38 cellular contexts compared by ENCODE assay signal in the genomic region with DNA sequence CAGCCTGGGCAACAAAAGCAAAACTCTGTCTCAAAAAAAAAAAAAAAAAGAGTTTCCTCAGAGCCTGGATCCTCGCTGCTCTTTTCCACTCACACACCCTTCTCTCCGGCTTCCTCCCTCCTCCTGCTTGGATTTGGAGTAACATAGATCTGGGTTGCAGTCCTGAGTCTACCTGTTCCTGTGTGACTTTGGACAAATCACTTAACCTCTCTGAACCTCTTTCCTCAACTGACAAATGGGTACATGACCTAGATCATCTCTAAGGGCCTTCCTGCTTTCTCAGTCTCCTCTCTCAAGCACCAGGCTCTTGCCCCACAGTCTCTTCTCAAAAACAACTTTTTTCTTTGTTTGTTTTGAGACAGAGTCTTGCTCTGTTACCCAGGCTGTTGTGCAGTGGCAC. TPM values are rescaled to one million over a fixed set of nuclear protein-coding genes. Genes with fewer than 3 reads are reported as not detected.
"Had no signal": no experiment of that assay in that cellular context is flagged by ENCODE, and none has a peak within 500 bp of the region (broad histone marks: within the 10 kb centered on the region; RNA-seq: fewer than 3 reads in every experiment).

No MANE protein-coding gene starts in this region.

- H3K4me1 Mint-ChIP-seq: activated B cell treated with CpG ODN at 0.5 μM for 24 hours; activated CD4-positive, alpha-beta memory T cell treated with anti-CD3 and anti-CD28 coated beads, Interleukin-2, amount 10 ng/mL, durations not matched to agents 7 days and 5 days; activated CD8-positive, alpha-beta memory T cell treated with anti-CD3 and anti-CD28 coated beads, Interleukin-2, amount 10 ng/mL, durations not matched to agents 7 days and 5 days; activated naive CD4-positive, alpha-beta T cell treated with anti-CD3 and anti-CD28 coated beads, Interleukin-2, amount 10 ng/mL, durations not matched to agents 7 days and 5 days; activated naive CD4-positive, alpha-beta T cell treated with anti-CD3 and anti-CD28 coated beads, Interleukin-2, amount 50 U/mL, for 24 hours; activated naive CD8-positive, alpha-beta T cell treated with anti-CD3 and anti-CD28 coated beads, Interleukin-2, amount 10 ng/mL, durations not matched to agents 7 days and 5 days; brain had no signal

- H3K4me3 ChIP-seq: ascending aorta, cardiac muscle cell had no signal

- H3K4me1 ChIP-seq: ascending aorta had no signal

- FAIRE-seq: bronchial epithelial cell, TTC549 had no signal

- H3K27me3 ChIP-seq: ascending aorta, cardiac muscle cell had no signal

- H3K27ac Mint-ChIP-seq: activated B cell treated with CpG ODN at 0.5 μM for 24 hours; activated CD4-positive, alpha-beta memory T cell treated with anti-CD3 and anti-CD28 coated beads, Interleukin-2, amount 10 ng/mL, durations not matched to agents 7 days and 5 days; activated CD4-positive, alpha-beta T cell treated with anti-CD3 and anti-CD28 coated beads, Interleukin-2, amount 10 ng/mL, durations not matched to agents 24 days and 14 days; activated CD8-positive, alpha-beta memory T cell treated with anti-CD3 and anti-CD28 coated beads, Interleukin-2, amount 10 ng/mL, durations not matched to agents 7 days and 5 days; activated CD8-positive, alpha-beta T cell treated with anti-CD3 and anti-CD28 coated beads, Interleukin-2, amount 10 ng/mL, durations not matched to agents 7 days and 5 days; activated naive CD4-positive, alpha-beta T cell treated with anti-CD3 and anti-CD28 coated beads, Interleukin-2, amount 10 ng/mL, durations not matched to agents 7 days and 5 days; activated naive CD4-positive, alpha-beta T cell treated with anti-CD3 and anti-CD28 coated beads, Interleukin-2, amount 50 U/mL, for 24 hours; activated naive CD8-positive, alpha-beta T cell; activated naive CD8-positive, alpha-beta T cell treated with anti-CD3 and anti-CD28 coated beads, Interleukin-2, amount 10 ng/mL, durations not matched to agents 7 days and 5 days; activated naive CD8-positive, alpha-beta T cell treated with anti-CD3 and anti-CD28 coated beads, Interleukin-2, amount 50 U/mL, for 24 hours; activated T-cell treated with anti-CD3 and anti-CD28 coated beads, Interleukin-2, amount 50 U/mL, for 24 hours; activated T-helper 2 cell treated with anti-CD3 and anti-CD28 coated beads, Interferon-gamma antibody, Interleukin-2, Interleukin-4, amounts not matched to agents 10 μg/mL and 5 μg/mL and 100 μg/mL, durations not matched to agents 14 hours and 24 hours and 36 hours; brain; T-helper 1 cell treated with Interleukin-12 subunit alpha and Interleukin-12 subunit beta and Interleukin-4 antibody, amounts not matched to agents 30 μg/mL and 1 μg/mL, for 36 hours; T-helper 2 cell treated with Interferon-gamma antibody and Interleukin-4, amounts not matched to agents 5 μg/mL and 100 μg/mL, for 36 hours had no signal

- ATAC-seq: activated CD8-positive, alpha-beta memory T cell treated with anti-CD3 and anti-CD28 coated beads, Interleukin-2, amount 10 ng/mL, durations not matched to agents 7 days and 5 days; activated CD8-positive, alpha-beta T cell treated with anti-CD3 and anti-CD28 coated beads, Interleukin-2, amount 10 ng/mL, durations not matched to agents 7 days and 5 days; activated naive CD8-positive, alpha-beta T cell treated with anti-CD3 and anti-CD28 coated beads, Interleukin-2, amount 50 U/mL, for 24 hours had no signal

- H3K9me3 ChIP-seq: ascending aorta had no signal

- DNase-seq: activated B cell treated with CpG ODN at 0.5 μM for 24 hours; activated CD4-positive, alpha-beta memory T cell treated with anti-CD3 and anti-CD28 coated beads, Interleukin-2, amount 10 ng/mL, durations not matched to agents 7 days and 5 days; activated CD4-positive, alpha-beta T cell treated with anti-CD3 and anti-CD28 coated beads for 4 hours; activated CD4-positive, alpha-beta T cell treated with anti-CD3 and anti-CD28 coated beads, Interleukin-2, amount 10 ng/mL, durations not matched to agents 24 days and 14 days; activated CD4-positive, alpha-beta T cell treated with anti-CD3 and anti-CD28 coated beads, Interleukin-2, amount 50 U/mL, for 1 hour; activated CD4-positive, alpha-beta T cell treated with anti-CD3 and anti-CD28 coated beads, Interleukin-2, amount 50 U/mL, for 4 hours; activated CD4-positive, CD25-positive, alpha-beta regulatory T cell treated with anti-CD3 and anti-CD28 coated beads, Interleukin-2, amount 50 U/mL, for 72 hours; activated CD8-positive, alpha-beta memory T cell treated with anti-CD3 and anti-CD28 coated beads for 24 hours; activated CD8-positive, alpha-beta memory T cell treated with anti-CD3 and anti-CD28 coated beads, Interleukin-2, amount 10 ng/mL, durations not matched to agents 7 days and 5 days; activated CD8-positive, alpha-beta memory T cell treated with anti-CD3 and anti-CD28 coated beads, Interleukin-2, amount 50 U/mL, for 48 hours; activated CD8-positive, alpha-beta T cell treated with anti-CD3 and anti-CD28 coated beads, Interleukin-2, amount 10 ng/mL, durations not matched to agents 7 days and 5 days; activated effector memory CD4-positive, alpha-beta T cell treated with Interleukin-2 at 50 U/mL for 16 hours; activated gamma-delta T cell; activated naive CD4-positive, alpha-beta T cell treated with anti-CD3 and anti-CD28 coated beads, Interleukin-2, amount 10 ng/mL, durations not matched to agents 7 days and 5 days; activated naive CD4-positive, alpha-beta T cell treated with Interleukin-2 at 50 U/mL for 16 hours; activated naive CD8-positive, alpha-beta T cell treated with anti-CD3 and anti-CD28 coated beads, Interleukin-2, amount 10 ng/mL, durations not matched to agents 7 days and 5 days; activated naive CD8-positive, alpha-beta T cell treated with anti-CD3 and anti-CD28 coated beads, Interleukin-2, amount 50 U/mL, for 24 hours; activated T-cell treated with anti-CD3 and anti-CD28 coated beads, Interleukin-2, amount 50 U/mL, for 24 hours; activated T-cell treated with anti-CD3 and anti-CD28 coated beads, Interleukin-2, amount 50 U/mL, for 48 hours; amygdala; anterior cingulate cortex; caudate nucleus; T-helper 2 cell; T-helper 9 cell had no signal

- H3K27ac ChIP-seq: ascending aorta, cardiac muscle cell, VCaP had no signal

- H3K36me3 Mint-ChIP-seq: activated CD8-positive, alpha-beta memory T cell treated with anti-CD3 and anti-CD28 coated beads, Interleukin-2, amount 10 ng/mL, durations not matched to agents 7 days and 5 days; activated naive CD4-positive, alpha-beta T cell treated with anti-CD3 and anti-CD28 coated beads, Interleukin-2, amount 10 ng/mL, durations not matched to agents 7 days and 5 days; activated naive CD4-positive, alpha-beta T cell treated with anti-CD3 and anti-CD28 coated beads, Interleukin-2, amount 50 U/mL, for 24 hours; activated naive CD8-positive, alpha-beta T cell; activated naive CD8-positive, alpha-beta T cell treated with anti-CD3 and anti-CD28 coated beads, Interleukin-2, amount 10 ng/mL, durations not matched to agents 7 days and 5 days; brain had no signal

- H3K4me3 Mint-ChIP-seq: activated B cell treated with CpG ODN at 0.5 μM for 24 hours; activated CD4-positive, alpha-beta memory T cell treated with anti-CD3 and anti-CD28 coated beads, Interleukin-2, amount 10 ng/mL, durations not matched to agents 7 days and 5 days; activated CD4-positive, alpha-beta T cell treated with anti-CD3 and anti-CD28 coated beads, Interleukin-2, amount 10 ng/mL, durations not matched to agents 24 days and 14 days; activated CD8-positive, alpha-beta memory T cell treated with anti-CD3 and anti-CD28 coated beads, Interleukin-2, amount 10 ng/mL, durations not matched to agents 7 days and 5 days; activated CD8-positive, alpha-beta T cell treated with anti-CD3 and anti-CD28 coated beads, Interleukin-2, amount 10 ng/mL, durations not matched to agents 7 days and 5 days; activated naive CD4-positive, alpha-beta T cell treated with anti-CD3 and anti-CD28 coated beads, Interleukin-2, amount 10 ng/mL, durations not matched to agents 7 days and 5 days; activated naive CD4-positive, alpha-beta T cell treated with anti-CD3 and anti-CD28 coated beads, Interleukin-2, amount 50 U/mL, for 24 hours; activated naive CD8-positive, alpha-beta T cell; activated naive CD8-positive, alpha-beta T cell treated with anti-CD3 and anti-CD28 coated beads, Interleukin-2, amount 10 ng/mL, durations not matched to agents 7 days and 5 days; activated naive CD8-positive, alpha-beta T cell treated with anti-CD3 and anti-CD28 coated beads, Interleukin-2, amount 50 U/mL, for 24 hours; activated T-cell treated with anti-CD3 and anti-CD28 coated beads, Interleukin-2, amount 50 U/mL, for 24 hours; brain; central memory CD8-positive, alpha-beta T cell; T-helper 1 cell treated with Interleukin-12 subunit alpha and Interleukin-12 subunit beta and Interleukin-4 antibody, amounts not matched to agents 30 μg/mL and 1 μg/mL, for 36 hours; T-helper 2 cell treated with Interferon-gamma antibody and Interleukin-4, amounts not matched to agents 5 μg/mL and 100 μg/mL, for 36 hours had no signal

- H3K36me3 ChIP-seq: ascending aorta, cardiac muscle cell had no signal

- H3K9me3 Mint-ChIP-seq: activated B cell treated with CpG ODN at 0.5 μM for 24 hours; activated CD4-positive, alpha-beta memory T cell treated with anti-CD3 and anti-CD28 coated beads, Interleukin-2, amount 10 ng/mL, durations not matched to agents 7 days and 5 days; activated CD4-positive, alpha-beta T cell treated with anti-CD3 and anti-CD28 coated beads, Interleukin-2, amount 10 ng/mL, durations not matched to agents 24 days and 14 days; activated naive CD4-positive, alpha-beta T cell treated with anti-CD3 and anti-CD28 coated beads, Interleukin-2, amount 10 ng/mL, durations not matched to agents 7 days and 5 days; activated naive CD4-positive, alpha-beta T cell treated with anti-CD3 and anti-CD28 coated beads, Interleukin-2, amount 50 U/mL, for 24 hours; activated naive CD8-positive, alpha-beta T cell treated with anti-CD3 and anti-CD28 coated beads, Interleukin-2, amount 10 ng/mL, durations not matched to agents 7 days and 5 days; activated naive CD8-positive, alpha-beta T cell treated with anti-CD3 and anti-CD28 coated beads, Interleukin-2, amount 50 U/mL, for 24 hours; activated T-cell treated with anti-CD3 and anti-CD28 coated beads, Interleukin-2, amount 50 U/mL, for 24 hours; activated T-helper 2 cell treated with anti-CD3 and anti-CD28 coated beads, Interferon-gamma antibody, Interleukin-2, Interleukin-4, amounts not matched to agents 10 μg/mL and 5 μg/mL and 100 μg/mL, durations not matched to agents 14 hours and 24 hours and 36 hours; central memory CD8-positive, alpha-beta T cell; T-helper 1 cell treated with Interleukin-12 subunit alpha and Interleukin-12 subunit beta and Interleukin-4 antibody, amounts not matched to agents 30 μg/mL and 1 μg/mL, for 36 hours; T-helper 2 cell treated with Interferon-gamma antibody and Interleukin-4, amounts not matched to agents 5 μg/mL and 100 μg/mL, for 36 hours had no signal

RNA-seq across cellular contexts. Expression of a gene that starts 5.6 kb away (rescaled TPM):
- total RNA-seq: activated B cell treated with CpG ODN at 0.5 μM for 24 hours; activated CD4-positive, alpha-beta memory T cell treated with anti-CD3 and anti-CD28 coated beads, Interleukin-2, amount 10 ng/mL, durations not matched to agents 7 days and 5 days; activated CD4-positive, alpha-beta T cell treated with anti-CD3 and anti-CD28 coated beads, Interleukin-2, amount 10 ng/mL, durations not matched to agents 24 days and 14 days; activated CD8-positive, alpha-beta memory T cell treated with anti-CD3 and anti-CD28 coated beads, Interleukin-2, amount 10 ng/mL, durations not matched to agents 7 days and 5 days; activated CD8-positive, alpha-beta T cell treated with anti-CD3 and anti-CD28 coated beads, Interleukin-2, amount 10 ng/mL, durations not matched to agents 7 days and 5 days; activated naive CD8-positive, alpha-beta T cell treated with anti-CD3 and anti-CD28 coated beads, Interleukin-2, amount 10 ng/mL, durations not matched to agents 7 days and 5 days; activated T-helper 2 cell treated with anti-CD3 and anti-CD28 coated beads, Interferon-gamma antibody, Interleukin-2, Interleukin-4, amounts not matched to agents 10 μg/mL and 5 μg/mL and 100 μg/mL, durations not matched to agents 14 hours and 24 hours and 36 hours; ascending aorta; bronchial epithelial cell; cardiac muscle cell; cerebellum had no signal
- polyA plus RNA-seq: adipose tissue, cardiac muscle cell had no signal

RNA-seq across cellular contexts. Expression of a gene that starts 24.3 kb away (rescaled TPM):
- total RNA-seq: activated B cell treated with CpG ODN at 0.5 μM for 24 hours; activated CD4-positive, alpha-beta memory T cell treated with anti-CD3 and anti-CD28 coated beads, Interleukin-2, amount 10 ng/mL, durations not matched to agents 7 days and 5 days; activated CD4-positive, alpha-beta T cell treated with anti-CD3 and anti-CD28 coated beads, Interleukin-2, amount 10 ng/mL, durations not matched to agents 24 days and 14 days; activated CD8-positive, alpha-beta memory T cell treated with anti-CD3 and anti-CD28 coated beads, Interleukin-2, amount 10 ng/mL, durations not matched to agents 7 days and 5 days; activated CD8-positive, alpha-beta T cell treated with anti-CD3 and anti-CD28 coated beads, Interleukin-2, amount 10 ng/mL, durations not matched to agents 7 days and 5 days; activated naive CD8-positive, alpha-beta T cell treated with anti-CD3 and anti-CD28 coated beads, Interleukin-2, amount 10 ng/mL, durations not matched to agents 7 days and 5 days; activated T-helper 2 cell treated with anti-CD3 and anti-CD28 coated beads, Interferon-gamma antibody, Interleukin-2, Interleukin-4, amounts not matched to agents 10 μg/mL and 5 μg/mL and 100 μg/mL, durations not matched to agents 14 hours and 24 hours and 36 hours; ascending aorta; bronchial epithelial cell had no signal
- polyA plus RNA-seq: cardiac muscle cell had no signal
